Comparison of ENCODE assay signal across 17 cellular contexts in the genomic region with DNA sequence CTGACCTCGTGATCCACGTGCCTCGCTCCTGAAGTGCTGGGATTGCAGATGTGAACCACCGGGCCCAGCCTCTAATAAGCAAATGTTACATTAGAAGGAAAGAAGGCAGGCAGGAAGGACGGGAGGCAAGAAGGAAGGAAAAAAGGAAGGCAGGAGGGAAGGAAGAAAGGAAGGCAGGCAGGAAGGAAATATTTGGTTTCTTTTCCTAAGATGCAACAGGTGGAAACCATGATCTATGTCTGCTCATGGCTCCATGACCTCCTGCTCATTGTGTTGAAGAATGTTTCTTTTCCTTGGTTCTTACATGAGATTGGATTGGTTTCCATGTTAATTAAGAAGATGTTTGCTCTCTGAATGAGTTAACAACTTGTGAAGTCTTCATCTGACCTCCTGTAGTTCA.
A peak's percentile ranks its signal among the peaks of the same experiment; 100 is the strongest.
DNase-seq lines count a peak whose midpoint lies in the region; ATAC-seq and TF ChIP-seq lines count a peak whose summit lies in the region.
"Had no signal": no experiment of that assay in that cellular context is flagged by ENCODE, and none has a peak within 500 bp of the region (broad histone marks: within the 10 kb centered on the region; RNA-seq: fewer than 3 reads in every experiment).

No MANE protein-coding gene starts in this region.

- H3K4me3 ChIP-seq in Caco-2 (ENCODE audit: low read depth, low read length), result no peak overlapping the region
- H3K4me3 ChIP-seq in endodermal cell (ENCODE audit: low read length), result no peak overlapping the region
- H3K4me3 ChIP-seq: BLaER1, HAP-1 had no signal

- no peak overlapping the region for H3K4me3 Mint-ChIP-seq in activated naive CD8-positive, alpha-beta T cell
- H3K4me3 Mint-ChIP-seq in activated naive CD8-positive, alpha-beta T cell treated with anti-CD3 and anti-CD28 coated beads, Interleukin-2, amount 50 U/mL, for 24 hours, result no peak overlapping the region
- H3K4me3 Mint-ChIP-seq in Caco-2 (ENCODE audit: unreplicated experiment), result no peak overlapping the region
- H3K4me3 Mint-ChIP-seq in endodermal cell, result no peak overlapping the region
- H3K4me3 Mint-ChIP-seq: B cell; CD4-positive, CD25-positive, alpha-beta regulatory T cell; CD8-positive, alpha-beta T cell had no signal

- H3K9ac ChIP-seq in endodermal cell (ENCODE audit: extremely low read depth, low read length, poor library complexity, severe bottlenecking), result no peak overlapping the region
- H3K9ac ChIP-seq: BLaER1 had no signal

- no peaks in the 10 kb centered on the region for H3K9me3 Mint-ChIP-seq in activated naive CD8-positive, alpha-beta T cell (ENCODE audit: low read depth)
- peaks cover 1% of the 10 kb centered on the region for H3K9me3 Mint-ChIP-seq in activated naive CD8-positive, alpha-beta T cell treated with anti-CD3 and anti-CD28 coated beads, Interleukin-2, amount 50 U/mL, for 24 hours
- H3K9me3 Mint-ChIP-seq in Caco-2 (ENCODE audit: unreplicated experiment) (peaks cover 4% of the 10 kb centered on the region), endodermal cell (peaks cover 3% of the 10 kb centered on the region)

- H3K27ac ChIP-seq in endodermal cell (ENCODE audit: low read depth, low read length), result no peak overlapping the region
- H3K27ac ChIP-seq: 22Rv1, BLaER1, C4-2B had no signal

- no peak for DNase-seq in activated naive CD8-positive, alpha-beta T cell treated with anti-CD3 and anti-CD28 coated beads, Interleukin-2, amount 50 U/mL, for 24 hours
- no peak for DNase-seq in Caco-2
- DNase-seq in endodermal cell, result peak; percentile 29
- DNase-seq in D341Med (ENCODE audit: low spot score), result no peak
- DNase-seq in NCI-H2081 treated with DMSO at 0.1 percent for 48 hours (lab: John Stamatoyannopoulos, UW), result no peak
- DNase-seq: CD4-positive, CD25-positive, alpha-beta regulatory T cell; DMS53; DMS79 treated with DMSO at 0.1 percent for 48 hours; GF-D8; GOT3 had no signal

- H3K4me1 Mint-ChIP-seq in activated naive CD8-positive, alpha-beta T cell (ENCODE audit: low read depth), result no peaks in the 10 kb centered on the region
- no peaks in the 10 kb centered on the region for H3K4me1 Mint-ChIP-seq in activated naive CD8-positive, alpha-beta T cell treated with anti-CD3 and anti-CD28 coated beads, Interleukin-2, amount 50 U/mL, for 24 hours
- H3K4me1 Mint-ChIP-seq in Caco-2 (ENCODE audit: low read depth, unreplicated experiment) (peaks cover 7% of the 10 kb centered on the region), endodermal cell (peaks cover 18% of the 10 kb centered on the region)
- H3K4me1 Mint-ChIP-seq: B cell; CD4-positive, CD25-positive, alpha-beta regulatory T cell had no signal

- H3K27me3 Mint-ChIP-seq in activated naive CD8-positive, alpha-beta T cell, result no peaks in the 10 kb centered on the region
- H3K27me3 Mint-ChIP-seq in activated naive CD8-positive, alpha-beta T cell treated with anti-CD3 and anti-CD28 coated beads, Interleukin-2, amount 50 U/mL, for 24 hours, result no peaks in the 10 kb centered on the region
- H3K27me3 Mint-ChIP-seq in Caco-2 (ENCODE audit: insufficient read depth, unreplicated experiment), result no peaks in the 10 kb centered on the region
- H3K27me3 Mint-ChIP-seq in endodermal cell (ENCODE audit: insufficient read depth), result no peaks in the 10 kb centered on the region
- H3K27me3 Mint-ChIP-seq: B cell had no signal

- H3K4me1 ChIP-seq in Caco-2 (peaks cover 18% of the 10 kb centered on the region), endodermal cell (ENCODE audit: control insufficient read depth, insufficient read depth, low read length) (peaks cover 4% of the 10 kb centered on the region)
- H3K4me1 ChIP-seq: BLaER1 had no signal

- H3K36me3 ChIP-seq in Caco-2 (ENCODE audit: control insufficient read depth, insufficient read depth, low read length) (no peaks in the 10 kb centered on the region), endodermal cell (ENCODE audit: control insufficient read depth, insufficient read depth, low read length) (no peaks in the 10 kb centered on the region)
- H3K36me3 ChIP-seq: BLaER1, HAP-1 had no signal

- H3K9me3 ChIP-seq in Caco-2 (no peaks in the 10 kb centered on the region; the same call in 1 of the 2 replicates), endodermal cell (ENCODE audit: control insufficient read depth, low read length) (peaks cover under 1% of the 10 kb centered on the region)
- H3K9me3 ChIP-seq: BLaER1, HAP-1 had no signal

- H3K27me3 ChIP-seq in Caco-2 (replicated peaks; ENCODE audit: control insufficient read depth, insufficient read depth, low read length) (no peaks in the 10 kb centered on the region), endodermal cell (ENCODE audit: control insufficient read depth, insufficient read depth, low read length, poor library complexity, severe bottlenecking) (no peaks in the 10 kb centered on the region)
- H3K27me3 ChIP-seq: BLaER1 had no signal

- POLR2A ChIA-PET in Caco-2 (lab: Charles Lee), result no interaction called here

- CTCF ChIA-PET in Caco-2 (lab: Charles Lee), result no interaction called here

- BruUV-seq in Caco-2 (replicated peaks; lab: Mats Ljungman, UMichigan), result no TSS peak

- intact Hi-C loops in Caco-2 (cut with micrococcal nuclease; ENCODE audit: unreplicated experiment), result no loop called here

- no peaks in the 10 kb centered on the region for H3K36me3 Mint-ChIP-seq in activated naive CD8-positive, alpha-beta T cell
- H3K36me3 Mint-ChIP-seq in activated naive CD8-positive, alpha-beta T cell treated with anti-CD3 and anti-CD28 coated beads, Interleukin-2, amount 50 U/mL, for 24 hours (ENCODE audit: low read depth), result peaks cover under 1% of the 10 kb centered on the region
- no peaks in the 10 kb centered on the region for H3K36me3 Mint-ChIP-seq in Caco-2 (ENCODE audit: insufficient read depth, unreplicated experiment)
- H3K36me3 Mint-ChIP-seq in endodermal cell (ENCODE audit: low read depth), result no peaks in the 10 kb centered on the region
- H3K36me3 Mint-ChIP-seq: CD4-positive, CD25-positive, alpha-beta regulatory T cell; CD8-positive, alpha-beta T cell had no signal

- TF ChIP-seq CTCF in Caco-2 (IDR thresholded peaks at IDR 0.05; ENCODE audit: insufficient read depth in 1 of 2, low read depth in 1 of 2, low read length in 1 of 2, severe bottlenecking in 1 of 2, unreplicated experiment in 1 of 2), result no peak
- TF ChIP-seq CTCF in endodermal cell (conservative IDR thresholded peaks at IDR 0.05), result no peak

- ATAC-seq in activated naive CD8-positive, alpha-beta T cell treated with anti-CD3 and anti-CD28 coated beads, Interleukin-2, amount 50 U/mL, for 24 hours, result no peak
- ATAC-seq: CD8-positive, alpha-beta T cell had no signal

- peak overlapping the region; percentile 41 for H3K27ac Mint-ChIP-seq in activated naive CD8-positive, alpha-beta T cell
- H3K27ac Mint-ChIP-seq in activated naive CD8-positive, alpha-beta T cell treated with anti-CD3 and anti-CD28 coated beads, Interleukin-2, amount 50 U/mL, for 24 hours, result no peak overlapping the region
- peak overlapping the region; percentile 26 for H3K27ac Mint-ChIP-seq in Caco-2 (ENCODE audit: unreplicated experiment)
- no peak overlapping the region for H3K27ac Mint-ChIP-seq in endodermal cell
- H3K27ac Mint-ChIP-seq: B cell; CD4-positive, CD25-positive, alpha-beta regulatory T cell; CD8-positive, alpha-beta T cell had no signal

- WGBS in endodermal cell (ENCODE audit: insufficient coverage in 1 of 2, insufficient read length in 1 of 2), 2 experiments, result 87 to 91% methylated on average over 5 of the region's 5 CpGs

Comparison
In these comparisons a context has a peak if more than half of its experiments do, and no peak if none do; other contexts are left out.
1. H3K27ac Mint-ChIP-seq: peak in activated naive CD8-positive, alpha-beta T cell (single experiment) and Caco-2 (single experiment); none in activated naive CD8-positive, alpha-beta T cell treated with anti-CD3 and anti-CD28 coated beads, Interleukin-2, amount 50 U/mL, for 24 hours (single experiment) and endodermal cell (single experiment).